Comparison of ENCODE assay signal across 8 cellular contexts in genomic region chr7:155815332-155816191, GRCh38. TPM values are rescaled to one million over a fixed set of nuclear protein-coding genes. Genes with fewer than 3 reads are reported as not detected.
DNase-seq lines count a peak whose midpoint lies in the region; ATAC-seq and TF ChIP-seq lines count a peak whose summit lies in the region.

No MANE protein-coding gene starts in this region.

- DNase-seq in ELR (ENCODE audit: low read depth) (peak; percentile 56), WERI-Rb-1 (peak; percentile 53), mammary epithelial cell (peak; percentile 42), memory B cell (ENCODE audit: low spot score in 2 of 2) (peak; percentile 31 to 51), NCI-H146 (lab: John Stamatoyannopoulos, UW) (no peak)
- peak; percentile 86 for DNase-seq in stimulated activated naive CD8-positive, alpha-beta T cell treated with anti-CD3 and anti-CD28 coated beads, Interleukin-15, Interleukin-2, amounts not matched to agents 100 U/mL and 50 U/mL, for 24 hours

- H3K4me3 Mint-ChIP-seq in memory B cell: peak overlapping the region; percentile 59

- H3K9me3 ChIP-seq in WERI-Rb-1 (ENCODE audit: severe bottlenecking) (peaks cover 2% of the 10 kb centered on the region), mammary epithelial cell (replicated peaks; ENCODE audit: insufficient read depth, low read length) (no peaks in the 10 kb centered on the region)

- H3K27ac Mint-ChIP-seq in memory B cell: peak overlapping the region; percentile 48

- no peak overlapping the region for H2AFZ ChIP-seq in mammary epithelial cell (ENCODE audit: low read depth, low read length)

- H3K27ac ChIP-seq in WERI-Rb-1: no peak overlapping the region
- H3K27ac ChIP-seq in mammary epithelial cell (ENCODE audit: insufficient read depth, low read depth, low read length): no peak overlapping the region

- H3K4me3 ChIP-seq in WERI-Rb-1 (ENCODE audit: low read depth, low read length): no peak overlapping the region
- no peak overlapping the region for H3K4me3 ChIP-seq in mammary epithelial cell (replicated peaks in 1 of 3; ENCODE audit: insufficient read depth in 1 of 3, low read depth in 2 of 3, low read length in 3 of 3)

- TF ChIP-seq CTCF in WERI-Rb-1 (IDR thresholded peaks at IDR 0.05; ENCODE audit: low read depth, low read length) (peak; percentile 74), mammary epithelial cell (conservative IDR thresholded peaks at IDR 0.05 in 1 of 2, IDR thresholded peaks at IDR 0.05 in 1 of 2; ENCODE audit: extremely low read depth in 1 of 2, insufficient read depth in 1 of 2, low read depth in 1 of 2, low read length in 2 of 2) (peak; percentile 65 to 91)

- no peak overlapping the region for H3K9ac ChIP-seq in mammary epithelial cell (ENCODE audit: insufficient read depth, low read length)

- BruUV-seq in mammary epithelial cell (replicated peaks; lab: Mats Ljungman, UMichigan): no TSS peak

- H3K9me3 Mint-ChIP-seq in memory B cell: no peaks in the 10 kb centered on the region

- dilution Hi-C loops in mammary epithelial cell (cut with HindIII; ENCODE audit: low sequenced_read_pairs): no loop called here

- no peaks in the 10 kb centered on the region for H3K36me3 ChIP-seq in WERI-Rb-1
- no peaks in the 10 kb centered on the region for H3K36me3 ChIP-seq in mammary epithelial cell (ENCODE audit: insufficient read depth, low read length)

- H3K36me3 Mint-ChIP-seq in memory B cell: no peaks in the 10 kb centered on the region

- H3K27me3 ChIP-seq in WERI-Rb-1 (ENCODE audit: insufficient read depth, low read depth, severe bottlenecking) (peaks cover 91% of the 10 kb centered on the region), mammary epithelial cell (ENCODE audit: insufficient read depth, low read length) (peaks cover 28% of the 10 kb centered on the region)

- H3K4me1 ChIP-seq in mammary epithelial cell (ENCODE audit: insufficient read depth, low read length): peaks cover 13% of the 10 kb centered on the region

- H3K27me3 Mint-ChIP-seq in memory B cell: peaks cover 33% of the 10 kb centered on the region

- WGBS in mammary epithelial cell (ENCODE audit: low coverage, missing lambda C conversion rate): 64% methylated on average over 9 of the region's 20 CpGs

- H3K4me1 Mint-ChIP-seq in memory B cell: peaks cover 13% of the 10 kb centered on the region

- in situ Hi-C loops in mammary epithelial cell (cut with MboI; ENCODE audit: low sequenced_read_pairs in 2 of 2): loop anchor here (10.0 to 25.0 kb wide), 4 partner anchors 647 to 997 kb away; partner anchors contain the start of gene RNF32 (in 1 of the 2)

- ATAC-seq in GM21360 (IDR thresholded peaks at IDR 0.05; ENCODE audit: unreplicated experiment) (peak; percentile 91), HG03565 (IDR thresholded peaks at IDR 0.05; ENCODE audit: unreplicated experiment) (peak; percentile 88), memory B cell (ENCODE audit: low read depth) (peak; percentile 79)
- ATAC-seq in stimulated activated naive CD8-positive, alpha-beta T cell treated with anti-CD3 and anti-CD28 coated beads, Interleukin-15, Interleukin-2, amounts not matched to agents 100 U/mL and 50 U/mL, for 24 hours: peak; percentile 79

- no peaks in the 10 kb centered on the region for H4K20me1 ChIP-seq in mammary epithelial cell (ENCODE audit: insufficient read depth, low read length)

- intact Hi-C loops in mammary epithelial cell (cut with micrococcal nuclease): loop anchor here (1.0 to 10.0 kb wide), 3 partner anchors 658 to 949 kb away; partner anchors contain the start of gene RNF32

- H3K79me2 ChIP-seq in mammary epithelial cell (ENCODE audit: insufficient read depth, low read length): no peaks in the 10 kb centered on the region

- CTCF ChIA-PET in mammary epithelial cell (lab: Charles Lee; ENCODE audit: low non-redundant PET): no interaction called here

- no peak overlapping the region for H3K4me2 ChIP-seq in mammary epithelial cell (ENCODE audit: insufficient read depth, low read depth, low read length)

RNA-seq across cellular contexts. Expression of gene SHH, which starts 3.3 kb away (rescaled TPM):
- total RNA-seq in mammary epithelial cell: not detected
- not detected for polyA plus RNA-seq in mammary epithelial cell
- not detected for polyA minus RNA-seq in mammary epithelial cell
